In the genomic region with DNA sequence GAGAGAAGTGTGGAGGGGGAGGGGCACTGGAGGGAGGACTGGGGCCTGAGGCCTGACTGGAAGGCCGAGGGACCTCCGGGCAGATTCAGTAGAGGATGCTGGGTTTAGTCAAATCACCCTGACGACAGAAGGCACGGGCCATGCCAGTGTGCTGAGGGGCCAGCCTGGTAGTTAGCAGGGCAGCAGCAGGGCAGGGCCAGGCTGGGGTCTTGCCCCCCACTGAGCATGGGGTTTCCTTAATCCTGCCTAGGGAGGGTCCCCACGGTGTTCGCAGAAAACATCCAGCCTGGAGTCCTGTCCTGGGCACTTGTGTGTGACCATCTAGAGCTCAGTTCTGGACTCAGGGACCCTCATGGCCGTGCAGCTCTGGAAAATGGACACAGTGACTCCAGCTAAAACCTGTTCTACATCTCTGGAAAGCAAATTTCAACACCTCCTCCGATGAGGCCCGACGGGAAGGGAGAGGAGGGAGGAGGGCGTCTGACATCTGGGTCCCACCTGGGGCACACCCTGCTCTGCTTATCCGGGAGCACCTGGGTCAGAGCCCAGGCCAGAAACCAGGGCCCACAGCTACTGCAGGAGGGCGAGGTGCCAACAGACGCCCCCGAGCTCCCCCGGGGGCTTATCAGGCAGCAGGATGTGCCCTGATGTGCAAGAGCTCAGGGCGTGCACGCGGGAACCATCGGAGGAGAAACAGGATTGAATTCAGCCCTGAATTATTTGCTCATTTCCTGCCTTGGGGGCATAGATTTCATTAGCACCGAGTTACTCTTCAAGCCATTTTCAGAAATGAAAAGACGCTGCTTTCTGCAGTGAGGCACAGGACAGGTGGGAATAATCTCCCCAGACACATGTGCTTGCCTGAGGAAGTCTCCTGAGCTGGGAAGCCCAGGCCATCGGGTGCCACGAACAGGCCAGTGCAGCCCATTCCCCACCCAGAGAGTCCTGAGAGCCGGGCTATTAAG, we compare ENCODE assay signal across 19 cellular contexts.
DNase-seq lines count a peak whose midpoint lies in the region; ATAC-seq and TF ChIP-seq lines count a peak whose summit lies in the region.
"Had no signal": no experiment of that assay in that cellular context is flagged by ENCODE, and none has a peak within 500 bp of the region (broad histone marks: within the 10 kb centered on the region; RNA-seq: fewer than 3 reads in every experiment).

No MANE protein-coding gene starts in this region.

- no peaks in the 10 kb centered on the region for H4K20me1 ChIP-seq in SK-N-SH (ENCODE audit: insufficient read depth)

- TF ChIP-seq EP300 in SK-N-SH (IDR thresholded peaks at IDR 0.05; ENCODE audit: borderline replicate concordance in 1 of 2, low read depth in 1 of 2, low read length in 1 of 2) = peak in 1 of 2 experiments; percentile 73; a peak in 1 of 4 replicates

- ATAC-seq in lower lobe of right lung = no peak
- ATAC-seq: gastroesophageal sphincter, GM12878, PC-3 had no signal

- DNase-seq in BJ (ENCODE audit: low read depth) (peak; percentile 7), HFF-Myc (ENCODE audit: extremely low read depth, low read depth) (peak; percentile 61), SK-N-SH (peak; percentile 81), left kidney (ENCODE audit: low read depth, low spot score) (peak; percentile 46), lower lobe of right lung (no peak)
- DNase-seq in NK-92 treated with Interleukin-12 subunit alpha and Interleukin-12 subunit beta, amount 100 ng/mL, for 24 hours (lab: John Stamatoyannopoulos, UW) = no peak
- DNase-seq in activated CD4-positive, alpha-beta T cell treated with anti-CD3 and anti-CD28 coated beads for 4 hours = no peak
- DNase-seq in effector CD4-positive, alpha-beta T cell = no peak
- DNase-seq: activated CD4-positive, CD25-positive, alpha-beta regulatory T cell; activated CD8-positive, alpha-beta memory T cell treated with anti-CD3 and anti-CD28 coated beads, Interleukin-2, amount 50 U/mL, for 4 hours; activated naive CD4-positive, alpha-beta T cell treated with anti-CD3 and anti-CD28 coated beads, Interleukin-2, amount 50 U/mL, for 16 hours; DMS79 treated with DMSO at 0.1 percent for 48 hours; MM.1S; NCI-H345; PC-3; stimulated activated CD4-positive, alpha-beta T cell treated with anti-CD3 and anti-CD28 coated beads, Interleukin-12 subunit alpha, Interleukin-12 subunit beta, amount 100 ng/mL, for 4 hours had no signal

- H3K9me2 ChIP-seq in SK-N-SH = no peaks in the 10 kb centered on the region

- WGBS in SK-N-SH (ENCODE audit: low lambda C conversion rate) = 63% methylated on average over 14 of the region's 25 CpGs

- no peaks in the 10 kb centered on the region for H3K79me2 ChIP-seq in SK-N-SH (ENCODE audit: insufficient read depth)
- H3K79me2 ChIP-seq: parathyroid adenoma had no signal

- H2AFZ ChIP-seq in SK-N-SH (ENCODE audit: low read depth) = no peak overlapping the region
- H2AFZ ChIP-seq: parathyroid adenoma had no signal

- H3K4me3 ChIP-seq in BJ (ENCODE audit: low read depth, low read length) (no peak overlapping the region), HFF-Myc (replicated peaks; ENCODE audit: low read depth, low read length) (no peak overlapping the region), SK-N-SH (ENCODE audit: low read depth in 2 of 2, low read length in 1 of 2) (no peak overlapping the region), lower lobe of right lung (no peak overlapping the region)
- H3K4me3 ChIP-seq: gastroesophageal sphincter, GM12878 had no signal

- no peak overlapping the region for H3K9ac ChIP-seq in SK-N-SH
- H3K9ac ChIP-seq: parathyroid adenoma had no signal

- peaks cover 5% of the 10 kb centered on the region for H3K36me3 ChIP-seq in BJ (ENCODE audit: control insufficient read depth, insufficient read depth, low read length)
- H3K36me3 ChIP-seq in SK-N-SH (replicated peaks in 1 of 2; ENCODE audit: control insufficient read depth in 1 of 2, insufficient read depth in 2 of 2, low read length in 1 of 2) = peaks cover 28 to 66% of the 10 kb centered on the region in 2 experiments
- peaks cover 60% of the 10 kb centered on the region for H3K36me3 ChIP-seq in lower lobe of right lung

- intact Hi-C loops in lower lobe of right lung (cut with DNase I) = no loop called here

- POLR2A ChIA-PET in BJ (lab: Charles Lee) = no interaction called here
- POLR2A ChIA-PET in SK-N-SH (lab: Yijun Ruan, JAX) = interaction anchor here (0.6 to 1.5 kb wide), 4 partner anchors 11 to 310 kb away, joined by 3 to 5 read pairs (median 3); no protein-coding TSS in a partner anchor

- peak; percentile 29 for TF ChIP-seq RAD21 in SK-N-SH (IDR thresholded peaks at IDR 0.05; ENCODE audit: low read length)

- H3K27ac ChIP-seq in SK-N-SH (ENCODE audit: low read depth in 2 of 2, low read length in 1 of 2) (peak overlapping the region in 1 of 2 experiments; percentile 89; a peak in 2 of 4 replicates), lower lobe of right lung (no peak overlapping the region)
- H3K27ac ChIP-seq: gastroesophageal sphincter, parathyroid adenoma had no signal

- TF ChIP-seq CTCF in BJ (IDR thresholded peaks at IDR 0.05; ENCODE audit: insufficient read depth, low read depth, low read length) (no peak), HFF-Myc (IDR thresholded peaks at IDR 0.05; ENCODE audit: low read depth, low read length, missing control alignments) (no peak), SK-N-SH (IDR thresholded peaks at IDR 0.05) (no peak), lower lobe of right lung (IDR thresholded peaks at IDR 0.05) (no peak)

- no peaks in the 10 kb centered on the region for H3K9me3 ChIP-seq in SK-N-SH
- no peaks in the 10 kb centered on the region for H3K9me3 ChIP-seq in lower lobe of right lung
- H3K9me3 ChIP-seq: gastroesophageal sphincter had no signal

- H3K27me3 ChIP-seq in BJ (ENCODE audit: control insufficient read depth, insufficient read depth, low read length) = no peaks in the 10 kb centered on the region
- H3K27me3 ChIP-seq in SK-N-SH (ENCODE audit: insufficient read depth) = no peaks in the 10 kb centered on the region
- no peaks in the 10 kb centered on the region for H3K27me3 ChIP-seq in lower lobe of right lung (ENCODE audit: low read depth)
- H3K27me3 ChIP-seq: gastroesophageal sphincter had no signal

- no peaks in the 10 kb centered on the region for H3F3A ChIP-seq in SK-N-SH (replicated peaks; ENCODE audit: insufficient read depth)

- CTCF ChIA-PET in BJ (lab: Yijun Ruan, JAX) (no interaction called here), SK-N-SH (lab: Yijun Ruan, JAX) (interaction anchor here (1.1 to 1.4 kb wide), 3 partner anchors 10 to 79 kb away, joined by 3 read pairs; no protein-coding TSS in a partner anchor)

- no peak overlapping the region for H3K4me2 ChIP-seq in SK-N-SH

- H3K4me1 ChIP-seq in SK-N-SH (ENCODE audit: control insufficient read depth in 1 of 2, insufficient read depth in 2 of 2, low read depth in 1 of 2, low read length in 1 of 2) (peaks cover 3 to 34% of the 10 kb centered on the region in 2 experiments; a peak in 2 of 4 replicates), lower lobe of right lung (peaks cover 14% of the 10 kb centered on the region)

TF ChIP-seq in SK-N-SH, 30 proteins besides CTCF, POLR2A, EP300 and RAD21:
- peak; percentile 58; the same call in 1 of the 2 replicates for TF ChIP-seq MXI1 (IDR thresholded peaks at IDR 0.05; ENCODE audit: low read depth, low read length)
- 0 out of 2 replicates have a peak, but pooled peaks have one; percentile 44 for TF ChIP-seq FOXJ3 (CRISPR knock-in tag; IDR thresholded peaks at IDR 0.05)
- TF ChIP-seq FOSL2 (IDR thresholded peaks at IDR 0.05; ENCODE audit: borderline replicate concordance, low read depth) = no peak
- peak; percentile 47 for TF ChIP-seq GATA2 (CRISPR knock-in tag; IDR thresholded peaks at IDR 0.05)
- TF ChIP-seq POLR2AphosphoS5 (IDR thresholded peaks at IDR 0.05; ENCODE audit: low read depth, low read length) = no peak
- no peak for TF ChIP-seq YY1 (IDR thresholded peaks at IDR 0.05; ENCODE audit: low read depth)
- no peak for TF ChIP-seq RXRA (IDR thresholded peaks at IDR 0.05; ENCODE audit: borderline replicate concordance, low read depth)
- TF ChIP-seq, protein P1, sequence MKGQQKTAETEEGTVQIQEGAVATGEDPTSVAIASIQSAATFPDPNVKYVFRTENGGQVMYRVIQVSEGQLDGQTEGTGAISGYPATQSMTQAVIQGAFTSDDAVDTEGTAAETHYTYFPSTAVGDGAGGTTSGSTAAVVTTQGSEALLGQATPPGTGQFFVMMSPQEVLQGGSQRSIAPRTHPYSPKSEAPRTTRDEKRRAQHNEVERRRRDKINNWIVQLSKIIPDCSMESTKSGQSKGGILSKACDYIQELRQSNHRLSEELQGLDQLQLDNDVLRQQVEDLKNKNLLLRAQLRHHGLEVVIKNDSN (IDR thresholded peaks at IDR 0.05; ENCODE audit: borderline replicate concordance, low read depth) = no peak
- TF ChIP-seq, protein P2, sequence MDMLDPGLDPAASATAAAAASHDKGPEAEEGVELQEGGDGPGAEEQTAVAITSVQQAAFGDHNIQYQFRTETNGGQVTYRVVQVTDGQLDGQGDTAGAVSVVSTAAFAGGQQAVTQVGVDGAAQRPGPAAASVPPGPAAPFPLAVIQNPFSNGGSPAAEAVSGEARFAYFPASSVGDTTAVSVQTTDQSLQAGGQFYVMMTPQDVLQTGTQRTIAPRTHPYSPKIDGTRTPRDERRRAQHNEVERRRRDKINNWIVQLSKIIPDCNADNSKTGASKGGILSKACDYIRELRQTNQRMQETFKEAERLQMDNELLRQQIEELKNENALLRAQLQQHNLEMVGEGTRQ (IDR thresholded peaks at IDR 0.05; ENCODE audit: borderline replicate concordance, low read depth, low read length) = no peak
- TF ChIP-seq CHD2 (IDR thresholded peaks at IDR 0.05; ENCODE audit: low read length, partially characterized antibody) = peak; percentile 60
- no peak for TF ChIP-seq JUND (IDR thresholded peaks at IDR 0.05)

Comparison
In these comparisons a context has a peak if more than half of its experiments do, and no peak if none do; other contexts are left out.
1. DNase-seq: peak in BJ (single experiment), HFF-Myc (single experiment), SK-N-SH (single experiment) and left kidney (single experiment); none in NK-92 treated with Interleukin-12 subunit alpha and Interleukin-12 subunit beta, amount 100 ng/mL, for 24 hours (single experiment), lower lobe of right lung (single experiment), activated CD4-positive, alpha-beta T cell treated with anti-CD3 and anti-CD28 coated beads for 4 hours (0 of 2) and effector CD4-positive, alpha-beta T cell (single experiment).